In the genomic region with DNA sequence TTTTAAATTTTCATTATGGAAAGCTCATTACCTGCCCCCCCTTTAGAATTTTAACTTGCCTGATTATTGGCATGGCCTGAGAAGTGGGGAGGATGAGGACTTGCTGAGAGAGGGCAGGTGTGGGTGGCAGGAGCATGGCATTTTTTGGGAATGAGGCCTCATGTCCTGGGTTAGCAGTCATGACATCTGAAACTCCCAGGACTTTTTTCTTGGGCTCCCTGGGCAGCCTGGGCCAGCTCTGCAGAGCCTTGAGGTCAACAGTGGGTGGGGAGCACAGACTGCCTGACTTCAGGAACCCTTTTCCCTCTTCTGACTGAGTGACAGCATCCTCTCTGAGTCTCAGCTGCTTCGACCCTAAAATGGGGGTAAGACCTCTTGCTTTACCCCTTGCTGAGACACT, we compare ENCODE assay signal across 25 cellular contexts.
"Had no signal": no experiment of that assay in that cellular context is flagged by ENCODE, and none has a peak within 500 bp of the region (broad histone marks: within the 10 kb centered on the region; RNA-seq: fewer than 3 reads in every experiment).

No MANE protein-coding gene starts in this region.

- H3K27ac Mint-ChIP-seq: activated CD4-positive, alpha-beta T cell treated with anti-CD3 and anti-CD28 coated beads for 36 hours; natural killer cell treated with Interleukin-12 subunit alpha and Interleukin-12 subunit beta and Interleukin-15 and Interleukin-18, amount 100 ng/mL, for 72 hours; stimulated activated naive B cell treated with anti-CD40 and anti-IgM and Interleukin-4, amounts not matched to agents 10 μg/mL and 1 μg/mL and 100 μg/mL, for 72 hours had no signal

- H3K4me3 Mint-ChIP-seq: activated CD4-positive, alpha-beta T cell treated with anti-CD3 and anti-CD28 coated beads for 36 hours; natural killer cell treated with Interleukin-12 subunit alpha and Interleukin-12 subunit beta and Interleukin-15 and Interleukin-18, amount 100 ng/mL, for 72 hours; stimulated activated naive B cell treated with anti-CD40 and anti-IgM and Interleukin-4, amounts not matched to agents 10 μg/mL and 1 μg/mL and 100 μg/mL, for 72 hours had no signal

- H3K27ac ChIP-seq: breast epithelium, hepatocyte, left ventricle myocardium inferior, neutrophil, skin epidermis, transverse colon had no signal

- H3K4me2 ChIP-seq: hepatocyte had no signal

- H3K27me3 Mint-ChIP-seq: activated CD4-positive, alpha-beta T cell treated with anti-CD3 and anti-CD28 coated beads for 36 hours; progenitor cell of endocrine pancreas had no signal

- H3K9me3 Mint-ChIP-seq: activated naive CD4-positive, alpha-beta T cell treated with anti-CD3 and anti-CD28 coated beads, Interleukin-2, amount 50 U/mL, for 72 hours; natural killer cell treated with Interleukin-12 subunit alpha and Interleukin-12 subunit beta and Interleukin-15 and Interleukin-18, amount 100 ng/mL, for 72 hours; stimulated activated naive B cell treated with anti-CD40 and anti-IgM and Interleukin-4, amounts not matched to agents 10 μg/mL and 1 μg/mL and 100 μg/mL, for 72 hours had no signal

- H3K36me3 ChIP-seq: breast epithelium, left ventricle myocardium inferior, neutrophil, transverse colon had no signal

- DNase-seq: activated CD4-positive, alpha-beta T cell treated with anti-CD3 and anti-CD28 coated beads for 36 hours; activated CD4-positive, CD25-positive, alpha-beta regulatory T cell; activated CD8-positive, alpha-beta memory T cell treated with anti-CD3 and anti-CD28 coated beads, Interleukin-2, amount 50 U/mL, for 4 hours; activated naive CD4-positive, alpha-beta T cell; activated T-cell treated with anti-CD3 and anti-CD28 coated beads, Interleukin-2, amount 50 U/mL, for 1 hour; central memory CD4-positive, alpha-beta T cell; effector CD4-positive, alpha-beta T cell; islet precursor cell; left ventricle myocardium inferior; mesendoderm; retina; stimulated activated CD4-positive, alpha-beta T cell treated with anti-CD3 and anti-CD28 coated beads, Interleukin-12 subunit alpha, Interleukin-12 subunit beta, amount 100 ng/mL, for 4 hours; stimulated activated CD4-positive, alpha-beta T cell treated with anti-CD3 and anti-CD28 coated beads, Interleukin-4, amount 100 ng/mL, for 24 hours; stimulated activated naive B cell treated with anti-CD40 and anti-IgM and Interleukin-4, amounts not matched to agents 10 μg/mL and 1 μg/mL and 100 μg/mL, for 72 hours; testis; transverse colon had no signal

- H2AFZ ChIP-seq: hepatocyte had no signal

- H3K9me3 ChIP-seq: breast epithelium, left ventricle myocardium inferior, neutrophil, testis, transverse colon had no signal

- H3K4me1 ChIP-seq: breast epithelium had no signal

- H3K27me3 ChIP-seq: breast epithelium, hepatocyte, neutrophil, testis, transverse colon had no signal

- ATAC-seq: sciatic nerve; stimulated activated naive B cell treated with anti-CD40 and anti-IgM and Interleukin-4, amounts not matched to agents 10 μg/mL and 1 μg/mL and 100 μg/mL, for 72 hours had no signal

- H3K4me3 ChIP-seq: breast epithelium, hepatocyte, left ventricle myocardium inferior, lung, skin epidermis, testis, transverse colon had no signal

- H3K36me3 Mint-ChIP-seq: activated naive CD4-positive, alpha-beta T cell treated with anti-CD3 and anti-CD28 coated beads, Interleukin-2, amount 50 U/mL, for 72 hours; natural killer cell treated with Interleukin-12 subunit alpha and Interleukin-12 subunit beta and Interleukin-15 and Interleukin-18, amount 100 ng/mL, for 72 hours; stimulated activated naive B cell treated with anti-CD40 and anti-IgM and Interleukin-4, amounts not matched to agents 10 μg/mL and 1 μg/mL and 100 μg/mL, for 72 hours had no signal
